Comparison of ENCODE assay signal across 8 cellular contexts in genomic region chr16:57245472-57246113, GRCh38. TPM values are rescaled to one million over a fixed set of nuclear protein-coding genes. Genes with fewer than 3 reads are reported as not detected.
A peak's percentile ranks its signal among the peaks of the same experiment; 100 is the strongest.
DNase-seq lines count a peak whose midpoint lies in the region; ATAC-seq, FAIRE-seq and TF ChIP-seq lines count a peak whose summit lies in the region.

No MANE protein-coding gene starts in this region.

- TF ChIP-seq CTCF in AG04450 (IDR thresholded peaks at IDR 0.05; ENCODE audit: low read depth, low read length) = no peak
- TF ChIP-seq CTCF in cardiac muscle cell (IDR thresholded peaks at IDR 0.05; ENCODE audit: low read depth, low read length) = no peak
- no peak for TF ChIP-seq CTCF in progenitor cell of endocrine pancreas (IDR thresholded peaks at IDR 0.05; ENCODE audit: unreplicated experiment)

- H3K27ac Mint-ChIP-seq in activated CD8-positive, alpha-beta T cell treated with anti-CD3 and anti-CD28 coated beads, Interleukin-2, amount 10 ng/mL, durations not matched to agents 7 days and 5 days = peak overlapping the region; percentile 39
- H3K27ac Mint-ChIP-seq in progenitor cell of endocrine pancreas = peak overlapping the region; percentile 89

- ATAC-seq in GM18511 (IDR thresholded peaks at IDR 0.05; ENCODE audit: unreplicated experiment) = peak; percentile 29
- peak; percentile 30 for ATAC-seq in activated CD8-positive, alpha-beta T cell treated with anti-CD3 and anti-CD28 coated beads, Interleukin-2, amount 10 ng/mL, durations not matched to agents 7 days and 5 days
- no peak for ATAC-seq in HG03095 (IDR thresholded peaks at IDR 0.05; ENCODE audit: unreplicated experiment)

- H3K36me3 ChIP-seq in cardiac muscle cell = peaks cover 29% of the 10 kb centered on the region

- H3K4me3 Mint-ChIP-seq in activated CD8-positive, alpha-beta T cell treated with anti-CD3 and anti-CD28 coated beads, Interleukin-2, amount 10 ng/mL, durations not matched to agents 7 days and 5 days = peak overlapping the region; percentile 87
- peak overlapping the region; percentile 75 for H3K4me3 Mint-ChIP-seq in progenitor cell of endocrine pancreas (ENCODE audit: low read depth)

- CTCF ChIA-PET in AG04450 (lab: Charles Lee) = interaction anchor here (0.9 to 2.0 kb wide), 3 partner anchors 78 to 173 kb away, joined by 4 to 8 read pairs (median 4); no protein-coding TSS in a partner anchor
- CTCF ChIA-PET in activated CD8-positive, alpha-beta T cell treated with anti-CD3 and anti-CD28 coated beads, Interleukin-2, amount 10 ng/mL, durations not matched to agents 7 days and 5 days (lab: Charles Lee) = interaction anchor here (0.8 to 1.4 kb wide), 6 partner anchors 11 to 201 kb away, joined by 3 to 8 read pairs (median 3); partner anchors contain the start of genes CIAPIN1 and COQ9

- H3K9me3 ChIP-seq in AG04450 (ENCODE audit: control insufficient read depth, insufficient read depth, low read length) (no peaks in the 10 kb centered on the region; the same call in 1 of the 2 replicates), cardiac muscle cell (ENCODE audit: low read depth) (no peaks in the 10 kb centered on the region)

- no peak for DNase-seq in AG04450 (ENCODE audit: low read depth, low spot score)
- DNase-seq in HT-29 (ENCODE audit: low spot score) = peak; percentile 25
- peak; percentile 47 for DNase-seq in activated CD8-positive, alpha-beta T cell treated with anti-CD3 and anti-CD28 coated beads, Interleukin-2, amount 10 ng/mL, durations not matched to agents 7 days and 5 days
- DNase-seq in cardiac muscle cell (ENCODE audit: low read depth in 1 of 2, low spot score in 1 of 2) = peak in 1 of 2 donors; percentile 28
- DNase-seq in progenitor cell of endocrine pancreas (ENCODE audit: low spot score, unreplicated experiment) = no peak
- no peak for DNase-seq in H54 (ENCODE audit: insufficient read length, low spot score)

- H3K36me3 Mint-ChIP-seq in activated CD8-positive, alpha-beta T cell treated with anti-CD3 and anti-CD28 coated beads, Interleukin-2, amount 10 ng/mL, durations not matched to agents 7 days and 5 days (ENCODE audit: low read depth) = peaks cover 33% of the 10 kb centered on the region
- peaks cover 10% of the 10 kb centered on the region for H3K36me3 Mint-ChIP-seq in progenitor cell of endocrine pancreas (ENCODE audit: insufficient read depth)

- H3K27me3 ChIP-seq in AG04450 (ENCODE audit: control insufficient read depth, insufficient read depth, low read length) = no peaks in the 10 kb centered on the region
- no peaks in the 10 kb centered on the region for H3K27me3 ChIP-seq in cardiac muscle cell

- no peaks in the 10 kb centered on the region for H3K9me3 Mint-ChIP-seq in activated CD8-positive, alpha-beta T cell treated with anti-CD3 and anti-CD28 coated beads, Interleukin-2, amount 10 ng/mL, durations not matched to agents 7 days and 5 days (ENCODE audit: insufficient read depth)
- H3K9me3 Mint-ChIP-seq in progenitor cell of endocrine pancreas (ENCODE audit: low read depth) = no peaks in the 10 kb centered on the region

- H3K4me1 ChIP-seq in cardiac muscle cell (ENCODE audit: low read depth) = peaks cover 9% of the 10 kb centered on the region

- POLR2A ChIA-PET in AG04450 (lab: Yijun Ruan, JAX) = interaction anchor here (0.6 to 1.6 kb wide), 8 partner anchors 10 to 177 kb away, joined by 3 to 5 read pairs (median 3); partner anchors contain the start of genes PSME3IP1 and RSPRY1
- POLR2A ChIA-PET in activated CD8-positive, alpha-beta T cell treated with anti-CD3 and anti-CD28 coated beads, Interleukin-2, amount 10 ng/mL, durations not matched to agents 7 days and 5 days (lab: Charles Lee) = interaction anchor here (0.6 to 1.4 kb wide), 6 partner anchors 11 to 202 kb away, joined by 3 to 7 read pairs (median 3); partner anchors contain the start of genes CIAPIN1 and COQ9

- H3K27me3 Mint-ChIP-seq in activated CD8-positive, alpha-beta T cell treated with anti-CD3 and anti-CD28 coated beads, Interleukin-2, amount 10 ng/mL, durations not matched to agents 7 days and 5 days (ENCODE audit: low read depth) = no peaks in the 10 kb centered on the region
- H3K27me3 Mint-ChIP-seq in progenitor cell of endocrine pancreas = no peaks in the 10 kb centered on the region

- peaks cover 18% of the 10 kb centered on the region for H3K4me1 Mint-ChIP-seq in activated CD8-positive, alpha-beta T cell treated with anti-CD3 and anti-CD28 coated beads, Interleukin-2, amount 10 ng/mL, durations not matched to agents 7 days and 5 days (ENCODE audit: low read depth)
- peaks cover 8% of the 10 kb centered on the region for H3K4me1 Mint-ChIP-seq in progenitor cell of endocrine pancreas (ENCODE audit: low read depth)

- FAIRE-seq in H54 (lab: Jason Lieb, UNC) = no peak

- H3K4me3 ChIP-seq in AG04450 (ENCODE audit: low read depth, low read length) (peak overlapping the region; percentile 75), cardiac muscle cell (peak overlapping the region; percentile 54)

- H3K27ac ChIP-seq in AG04450 (ENCODE audit: low read depth, low read length) (peak overlapping the region; percentile 87), cardiac muscle cell (peak overlapping the region; percentile 92)

- no peak for TF ChIP-seq POLR2A in H54 (IDR thresholded peaks at IDR 0.05; ENCODE audit: low read depth, low read length)

RNA-seq across cellular contexts. Expression of gene ARL2BP, which starts 0.5 kb away (rescaled TPM):
- polyA plus RNA-seq in AG04450 (2011; rRNA removed) (84.7 and 107 TPM in 2 replicates), cardiac muscle cell (128 and 144 TPM in 2 replicates)
- 41.9 and 52.2 TPM in 2 replicates for polyA minus RNA-seq in AG04450 (2011; rRNA and poly(A)+ RNA removed)
- 6.8 and 10.5 TPM in 2 replicates for total RNA-seq in HT-29 (2014; rRNA removed; shearing (Covaris generic))
- total RNA-seq in activated CD8-positive, alpha-beta T cell treated with anti-CD3 and anti-CD28 coated beads, Interleukin-2, amount 10 ng/mL, durations not matched to agents 7 days and 5 days = 10 to 100 TPM; 33.3 to 36.9 TPM
- total RNA-seq in cardiac muscle cell (72.7 and 107 TPM in 2 replicates), progenitor cell of endocrine pancreas (40.7 and 43.0 TPM in 2 replicates)

RNA-seq across cellular contexts. Expression of gene PLLP, which starts 38.9 kb away (rescaled TPM):
- 0.06 and 0.10 TPM in 2 replicates for polyA plus RNA-seq in AG04450 (2011; rRNA removed)
- not detected in 2 replicates for polyA minus RNA-seq in AG04450 (2011; rRNA and poly(A)+ RNA removed)
- total RNA-seq in HT-29 (2014; rRNA removed; shearing (Covaris generic)) = 0.13 and 0.16 TPM in 2 replicates
- total RNA-seq in activated CD8-positive, alpha-beta T cell treated with anti-CD3 and anti-CD28 coated beads, Interleukin-2, amount 10 ng/mL, durations not matched to agents 7 days and 5 days = under 1 TPM; 0.18 to 0.37 TPM
- total RNA-seq in cardiac muscle cell = 11.4 and 14.2 TPM in 2 replicates
- 5.1 and 6.4 TPM in 2 replicates for polyA plus RNA-seq in cardiac muscle cell
- total RNA-seq in progenitor cell of endocrine pancreas = 1.6 and 2.9 TPM in 2 replicates

RNA-seq across cellular contexts. Expression of gene RSPRY1, which starts 59.5 kb away (rescaled TPM):
- polyA plus RNA-seq in AG04450 (2011; rRNA removed) (54.3 and 63.8 TPM in 2 replicates), cardiac muscle cell (33.2 and 44.7 TPM in 2 replicates)
- polyA minus RNA-seq in AG04450 (2011; rRNA and poly(A)+ RNA removed) = 109 and 115 TPM in 2 replicates
- 20.7 and 21.3 TPM in 2 replicates for total RNA-seq in HT-29 (2014; rRNA removed; shearing (Covaris generic))
- total RNA-seq in activated CD8-positive, alpha-beta T cell treated with anti-CD3 and anti-CD28 coated beads, Interleukin-2, amount 10 ng/mL, durations not matched to agents 7 days and 5 days = 10 to 100 TPM; 30.9 to 35.8 TPM
- total RNA-seq in cardiac muscle cell (24.4 and 30.3 TPM in 2 replicates), progenitor cell of endocrine pancreas (57.4 and 63.7 TPM in 2 replicates)

RNA-seq across cellular contexts. Expression of gene PSME3IP1, which starts 59.8 kb away (rescaled TPM):
- polyA plus RNA-seq in AG04450 (2011; rRNA removed) (68.9 and 70.5 TPM in 2 replicates), cardiac muscle cell (86.8 and 108 TPM in 2 replicates)
- 55.0 and 72.9 TPM in 2 replicates for polyA minus RNA-seq in AG04450 (2011; rRNA and poly(A)+ RNA removed)
- total RNA-seq in HT-29 (2014; rRNA removed; shearing (Covaris generic)) = 41.7 and 54.5 TPM in 2 replicates
- 100 to 1,000 TPM; 106 to 113 TPM for total RNA-seq in activated CD8-positive, alpha-beta T cell treated with anti-CD3 and anti-CD28 coated beads, Interleukin-2, amount 10 ng/mL, durations not matched to agents 7 days and 5 days
- total RNA-seq in cardiac muscle cell (70.4 and 73.6 TPM in 2 replicates), progenitor cell of endocrine pancreas (101 and 115 TPM in 2 replicates)

Comparison
In these comparisons a context has a peak if more than half of its experiments do, and no peak if none do; other contexts are left out.
1. DNase-seq: peak in HT-29 (single experiment) and activated CD8-positive, alpha-beta T cell treated with anti-CD3 and anti-CD28 coated beads, Interleukin-2, amount 10 ng/mL, durations not matched to agents 7 days and 5 days (single experiment); none in AG04450 (single experiment), progenitor cell of endocrine pancreas (single experiment) and H54 (single experiment).